ENCODE assay signal across 10 cellular contexts in the genomic region with DNA sequence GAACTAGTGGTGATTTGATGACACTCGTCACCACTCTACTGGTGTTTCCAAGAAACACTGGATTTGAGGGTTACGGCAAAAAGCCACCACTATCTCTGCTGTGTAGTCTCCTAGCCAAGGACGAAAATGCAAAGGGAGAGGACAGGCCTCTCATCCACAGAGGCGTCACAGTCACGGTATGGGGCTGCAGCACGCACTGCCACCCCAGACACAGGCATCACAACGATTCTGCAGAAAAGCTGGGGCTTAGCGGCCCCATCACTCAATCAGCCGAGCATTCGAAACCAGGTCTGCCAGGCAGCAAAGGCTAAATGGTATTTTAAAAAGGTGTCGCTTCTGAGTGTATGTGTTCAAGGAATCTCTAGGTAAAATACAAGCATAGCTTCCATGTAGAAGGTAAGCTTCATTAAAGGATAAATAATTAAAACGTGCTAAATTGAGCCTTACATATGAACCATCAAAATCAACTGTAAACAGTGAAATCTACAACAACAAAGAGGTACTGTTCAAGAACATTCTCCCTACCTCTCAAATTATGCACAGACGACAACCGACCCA. TPM values are rescaled to one million over a fixed set of nuclear protein-coding genes. Genes with fewer than 3 reads are reported as not detected.
DNase-seq lines count a peak whose midpoint lies in the region; ATAC-seq and TF ChIP-seq lines count a peak whose summit lies in the region.
"Had no signal": no experiment of that assay in that cellular context is flagged by ENCODE, and none has a peak within 500 bp of the region (broad histone marks: within the 10 kb centered on the region; RNA-seq: fewer than 3 reads in every experiment).

No MANE protein-coding gene starts in this region.

- ATAC-seq in activated CD8-positive, alpha-beta T cell treated with anti-CD3 and anti-CD28 coated beads for 36 hours, result no peak
- ATAC-seq in activated CD8-positive, alpha-beta T cell treated with anti-CD3 and anti-CD28 coated beads, Interleukin-2, amount 10 ng/mL, durations not matched to agents 7 days and 5 days, result no peak
- ATAC-seq in GM18868 (IDR thresholded peaks at IDR 0.05; ENCODE audit: unreplicated experiment) (no peak), GM18909 (IDR thresholded peaks at IDR 0.05; ENCODE audit: poor library complexity, unreplicated experiment) (no peak)

- peak overlapping the region; percentile 85 to 92 for H3K27ac ChIP-seq in liver (ENCODE audit: low read depth in 1 of 2, low read length in 2 of 2)
- H3K27ac ChIP-seq in thyroid gland, result peak overlapping the region in 2 of 3 donors; percentile 72 to 86

- TF ChIP-seq CTCF in activated CD8-positive, alpha-beta T cell treated with anti-CD3 and anti-CD28 coated beads for 36 hours (IDR thresholded peaks at IDR 0.05), result no peak
- TF ChIP-seq CTCF in brain (conservative IDR thresholded peaks at IDR 0.05) (no peak), liver (IDR thresholded peaks at IDR 0.05; ENCODE audit: low read depth, low read length, missing input control) (no peak), thyroid gland (IDR thresholded peaks at IDR 0.05) (no peak)

- H3K9me3 ChIP-seq in liver (ENCODE audit: control insufficient read depth in 4 of 4, low read length in 3 of 4) (no peaks in the 10 kb centered on the region), thyroid gland (no peaks in the 10 kb centered on the region)

- H3K27ac Mint-ChIP-seq in activated CD8-positive, alpha-beta T cell treated with anti-CD3 and anti-CD28 coated beads for 36 hours, result no peak overlapping the region
- H3K27ac Mint-ChIP-seq in activated CD8-positive, alpha-beta T cell treated with anti-CD3 and anti-CD28 coated beads, Interleukin-2, amount 10 ng/mL, durations not matched to agents 7 days and 5 days, result no peak overlapping the region
- H3K27ac Mint-ChIP-seq in brain, result peak overlapping the region in 1 of 5 experiments; percentile 12

- peaks cover 28% of the 10 kb centered on the region for H3K4me1 Mint-ChIP-seq in activated CD8-positive, alpha-beta T cell treated with anti-CD3 and anti-CD28 coated beads for 36 hours (ENCODE audit: low read depth)
- peaks cover 34% of the 10 kb centered on the region for H3K4me1 Mint-ChIP-seq in activated CD8-positive, alpha-beta T cell treated with anti-CD3 and anti-CD28 coated beads, Interleukin-2, amount 10 ng/mL, durations not matched to agents 7 days and 5 days (ENCODE audit: low read depth)
- peaks cover 53% of the 10 kb centered on the region for H3K4me1 Mint-ChIP-seq in brain

- peak overlapping the region; percentile 76 to 94 (median 86) for H3K4me3 ChIP-seq in liver (ENCODE audit: low read depth in 1 of 3, low read length in 3 of 3)
- peak overlapping the region in 2 of 3 donors; percentile 70 to 83 for H3K4me3 ChIP-seq in thyroid gland (replicated peaks in 1 of 3)

- 47% methylated on average over 14 of the region's 14 CpGs for WGBS in liver
- WGBS in thyroid gland, 2 donors, result 77 to 80% methylated on average over 14 of the region's 14 CpGs

- H3K27me3 Mint-ChIP-seq in activated CD8-positive, alpha-beta T cell treated with anti-CD3 and anti-CD28 coated beads for 36 hours, result peaks cover 72% of the 10 kb centered on the region
- peaks cover 74% of the 10 kb centered on the region for H3K27me3 Mint-ChIP-seq in activated CD8-positive, alpha-beta T cell treated with anti-CD3 and anti-CD28 coated beads, Interleukin-2, amount 10 ng/mL, durations not matched to agents 7 days and 5 days (ENCODE audit: low read depth)
- H3K27me3 Mint-ChIP-seq in brain, result peaks cover 96% of the 10 kb centered on the region

- no peaks in the 10 kb centered on the region for H3K27me3 ChIP-seq in liver (ENCODE audit: control insufficient read depth in 4 of 4, insufficient read depth in 4 of 4, low read length in 3 of 4)
- no peaks in the 10 kb centered on the region for H3K27me3 ChIP-seq in thyroid gland

- no peak for DNase-seq in activated CD8-positive, alpha-beta T cell treated with anti-CD3 and anti-CD28 coated beads for 36 hours
- no peak for DNase-seq in activated CD8-positive, alpha-beta T cell treated with anti-CD3 and anti-CD28 coated beads, Interleukin-2, amount 10 ng/mL, durations not matched to agents 7 days and 5 days
- DNase-seq in thyroid gland, result no peak
- DNase-seq in H4 (ENCODE audit: low spot score), result no peak
- DNase-seq: NCI-H446 treated with DMSO at 0.1 percent for 48 hours had no signal

- H3K36me3 ChIP-seq in liver (ENCODE audit: control insufficient read depth in 4 of 4, insufficient read depth in 3 of 4, low read depth in 1 of 4, low read length in 3 of 4) (no peaks in the 10 kb centered on the region), thyroid gland (no peaks in the 10 kb centered on the region)

- no peak for TF ChIP-seq POLR2A in thyroid gland (IDR thresholded peaks at IDR 0.05)

- H3K4me1 ChIP-seq in liver (ENCODE audit: control insufficient read depth in 4 of 4, insufficient read depth in 4 of 4, low read length in 3 of 4) (peaks cover 18 to 60% (median 44%) of the 10 kb centered on the region in 4 donors), thyroid gland (peaks cover 48 to 54% of the 10 kb centered on the region in 2 donors)

- intact Hi-C loops in activated CD8-positive, alpha-beta T cell treated with anti-CD3 and anti-CD28 coated beads for 36 hours (cut with micrococcal nuclease), result no loop called here
- intact Hi-C loops in thyroid gland (cut with DNase I), result no loop called here

- CTCF ChIA-PET in activated CD8-positive, alpha-beta T cell treated with anti-CD3 and anti-CD28 coated beads for 36 hours (lab: Charles Lee), result interaction anchor here (0.9 to 1.0 kb wide), 2 partner anchors 17 to 51 kb away, joined by 3 to 5 read pairs; no protein-coding TSS in a partner anchor
- CTCF ChIA-PET in activated CD8-positive, alpha-beta T cell treated with anti-CD3 and anti-CD28 coated beads, Interleukin-2, amount 10 ng/mL, durations not matched to agents 7 days and 5 days (lab: Charles Lee), result no interaction called here

- no peak for TF ChIP-seq RAD21 in liver (IDR thresholded peaks at IDR 0.05)

- no peaks in the 10 kb centered on the region for H3K9me3 Mint-ChIP-seq in activated CD8-positive, alpha-beta T cell treated with anti-CD3 and anti-CD28 coated beads for 36 hours
- H3K9me3 Mint-ChIP-seq in activated CD8-positive, alpha-beta T cell treated with anti-CD3 and anti-CD28 coated beads, Interleukin-2, amount 10 ng/mL, durations not matched to agents 7 days and 5 days (ENCODE audit: insufficient read depth), result no peaks in the 10 kb centered on the region
- peaks cover 0 to 10% (median 2%) of the 10 kb centered on the region in 5 experiments for H3K9me3 Mint-ChIP-seq in brain

- no peaks in the 10 kb centered on the region for H3K36me3 Mint-ChIP-seq in activated CD8-positive, alpha-beta T cell treated with anti-CD3 and anti-CD28 coated beads for 36 hours (ENCODE audit: low read depth)
- no peaks in the 10 kb centered on the region for H3K36me3 Mint-ChIP-seq in activated CD8-positive, alpha-beta T cell treated with anti-CD3 and anti-CD28 coated beads, Interleukin-2, amount 10 ng/mL, durations not matched to agents 7 days and 5 days (ENCODE audit: low read depth)
- no peaks in the 10 kb centered on the region for H3K36me3 Mint-ChIP-seq in brain

- H3K4me3 Mint-ChIP-seq in activated CD8-positive, alpha-beta T cell treated with anti-CD3 and anti-CD28 coated beads for 36 hours, result peak overlapping the region; percentile 44
- no peak overlapping the region for H3K4me3 Mint-ChIP-seq in activated CD8-positive, alpha-beta T cell treated with anti-CD3 and anti-CD28 coated beads, Interleukin-2, amount 10 ng/mL, durations not matched to agents 7 days and 5 days
- peak overlapping the region in 4 of 5 experiments; percentile 60 to 85 (median 71) for H3K4me3 Mint-ChIP-seq in brain

- H3K9ac ChIP-seq in liver (ENCODE audit: low read depth in 1 of 2, low read length in 2 of 2), result peak overlapping the region; percentile 41 to 48

- POLR2A ChIA-PET in activated CD8-positive, alpha-beta T cell treated with anti-CD3 and anti-CD28 coated beads for 36 hours (lab: Charles Lee), result no interaction called here
- POLR2A ChIA-PET in activated CD8-positive, alpha-beta T cell treated with anti-CD3 and anti-CD28 coated beads, Interleukin-2, amount 10 ng/mL, durations not matched to agents 7 days and 5 days (lab: Charles Lee), result no interaction called here

TF ChIP-seq in liver, 16 proteins besides CTCF, POLR2A, EP300 and RAD21:
- no peak for TF ChIP-seq GABPA (IDR thresholded peaks at IDR 0.05 in 1 of 2, conservative IDR thresholded peaks at IDR 0.05 in 1 of 2)

RNA-seq across cellular contexts. Expression of a gene that starts 1.4 kb away (rescaled TPM):
- total RNA-seq in activated CD8-positive, alpha-beta T cell treated with anti-CD3 and anti-CD28 coated beads for 36 hours, result under 1 TPM; 0.65 to 0.76 TPM
- total RNA-seq in activated CD8-positive, alpha-beta T cell treated with anti-CD3 and anti-CD28 coated beads, Interleukin-2, amount 10 ng/mL, durations not matched to agents 7 days and 5 days, result not detected
- polyA plus RNA-seq in brain (ENCODE audit: insufficient read depth, low read depth, low replicate concordance), result 10.6 TPM
- total RNA-seq in liver, result 10 to 100 TPM in 1 of 2 donors, 1 to 10 TPM in 1; 9.9 to 22.6 TPM
- 1 to 10 TPM; 4.7 to 7.2 TPM for polyA plus RNA-seq in liver
- total RNA-seq in thyroid gland, result 10 to 100 TPM; 15.3 to 24.7 (median 22.6) TPM
- total RNA-seq in H4 (2014; rRNA removed; shearing (Covaris generic)), result 16.5 and 19.8 TPM in 2 replicates
- total RNA-seq: fibroblast of villous mesenchyme had no signal
